Comparison of ENCODE assay signal across 8 cellular contexts in genomic region chr22:40178417-40179409, GRCh38. TPM values are rescaled to one million over a fixed set of nuclear protein-coding genes. Genes with fewer than 3 reads are reported as not detected.
A peak's percentile ranks its signal among the peaks of the same experiment; 100 is the strongest.
DNase-seq lines count a peak whose midpoint lies in the region; ATAC-seq and TF ChIP-seq lines count a peak whose summit lies in the region.

No MANE protein-coding gene starts in this region.

- peak overlapping the region; percentile 87 for H3K27ac Mint-ChIP-seq in stimulated activated naive CD8-positive, alpha-beta T cell treated with anti-CD3 and anti-CD28 coated beads, Interleukin-15, Interleukin-2, amounts not matched to agents 100 ng/mL and 50 ng/mL, for 24 hours

- under 1% methylated on average over 17 of the region's 17 CpGs for WGBS in liver

- no peak for ATAC-seq in HG03457 (IDR thresholded peaks at IDR 0.05; ENCODE audit: unreplicated experiment)

- H3K4me3 ChIP-seq in Karpas-422 (ENCODE audit: low read length) (peak overlapping the region; percentile 78), liver (ENCODE audit: low read depth in 1 of 3, low read length in 3 of 3) (peak overlapping the region; percentile 69 to 94 (median 91))

- H3K9me3 ChIP-seq in Karpas-422 (ENCODE audit: low read length) (no peaks in the 10 kb centered on the region), liver (ENCODE audit: control insufficient read depth in 4 of 4, low read length in 3 of 4) (no peaks in the 10 kb centered on the region)

- peak overlapping the region; percentile 87 for H3K4me3 Mint-ChIP-seq in stimulated activated naive CD8-positive, alpha-beta T cell treated with anti-CD3 and anti-CD28 coated beads, Interleukin-15, Interleukin-2, amounts not matched to agents 100 ng/mL and 50 ng/mL, for 24 hours

- no peaks in the 10 kb centered on the region for H3K9me2 ChIP-seq in Karpas-422 (replicated peaks; ENCODE audit: insufficient read depth, low read length)

- no peak overlapping the region for H2AFZ ChIP-seq in Karpas-422 (ENCODE audit: low read length)

- TF ChIP-seq CTCF in liver (IDR thresholded peaks at IDR 0.05; ENCODE audit: low read depth, low read length, missing input control), result no peak

- DNase-seq in DMS53 (lab: John Stamatoyannopoulos, UW), result peak; percentile 51
- peak; percentile 92 for DNase-seq in Karpas-422
- DNase-seq in T-helper 1 cell, result peak in 3 of 5 donors; percentile 10 to 52 (median 29)
- DNase-seq in dedifferentiated amniotic fluid mesenchymal stem cell (ENCODE audit: extremely low spot score), result peak; percentile 47
- DNase-seq in ecto neural progenitor cell (ENCODE audit: low spot score), result no peak

- H3K27ac ChIP-seq in Karpas-422 (ENCODE audit: low read length) (peak overlapping the region; percentile 98), liver (ENCODE audit: low read depth in 1 of 2, low read length in 2 of 2) (peak overlapping the region; percentile 83 to 93)

- peak overlapping the region; percentile 82 for H3K9ac ChIP-seq in Karpas-422 (ENCODE audit: low read length)
- H3K9ac ChIP-seq in liver (ENCODE audit: low read depth in 1 of 2, low read length in 2 of 2), result peak overlapping the region; percentile 79 to 99

- no peaks in the 10 kb centered on the region for H3K27me3 Mint-ChIP-seq in stimulated activated naive CD8-positive, alpha-beta T cell treated with anti-CD3 and anti-CD28 coated beads, Interleukin-15, Interleukin-2, amounts not matched to agents 100 ng/mL and 50 ng/mL, for 24 hours

- no peaks in the 10 kb centered on the region; the same call in 1 of the 2 replicates for H4K20me1 ChIP-seq in Karpas-422 (ENCODE audit: insufficient read depth, low read depth, low read length)

- H3K4me1 ChIP-seq in Karpas-422 (ENCODE audit: low read length) (peaks cover 49% of the 10 kb centered on the region), liver (ENCODE audit: control insufficient read depth in 4 of 4, insufficient read depth in 4 of 4, low read length in 3 of 4) (peaks cover 16 to 60% (median 49%) of the 10 kb centered on the region in 4 donors)

- H3K36me3 Mint-ChIP-seq in stimulated activated naive CD8-positive, alpha-beta T cell treated with anti-CD3 and anti-CD28 coated beads, Interleukin-15, Interleukin-2, amounts not matched to agents 100 ng/mL and 50 ng/mL, for 24 hours (ENCODE audit: low read depth), result no peaks in the 10 kb centered on the region

- peaks cover 64% of the 10 kb centered on the region for H3K79me2 ChIP-seq in Karpas-422 (ENCODE audit: low read length)

- peak in 1 of 2 donors; percentile 12 for TF ChIP-seq RAD21 in liver (IDR thresholded peaks at IDR 0.05)

- H3K9me3 Mint-ChIP-seq in stimulated activated naive CD8-positive, alpha-beta T cell treated with anti-CD3 and anti-CD28 coated beads, Interleukin-15, Interleukin-2, amounts not matched to agents 100 ng/mL and 50 ng/mL, for 24 hours, result no peaks in the 10 kb centered on the region

- no peaks in the 10 kb centered on the region for H3K27me3 ChIP-seq in Karpas-422 (ENCODE audit: low read length)
- no peaks in the 10 kb centered on the region for H3K27me3 ChIP-seq in liver (ENCODE audit: control insufficient read depth in 4 of 4, insufficient read depth in 4 of 4, low read length in 3 of 4)

- H3K4me2 ChIP-seq in Karpas-422 (ENCODE audit: low read depth, low read length, poor library complexity, severe bottlenecking), result peak overlapping the region; percentile 97

- H3K4me1 Mint-ChIP-seq in stimulated activated naive CD8-positive, alpha-beta T cell treated with anti-CD3 and anti-CD28 coated beads, Interleukin-15, Interleukin-2, amounts not matched to agents 100 ng/mL and 50 ng/mL, for 24 hours (ENCODE audit: low read depth), result peaks cover 74% of the 10 kb centered on the region

- H3K36me3 ChIP-seq in Karpas-422 (ENCODE audit: insufficient read depth, low read length), result no peaks in the 10 kb centered on the region
- H3K36me3 ChIP-seq in liver (ENCODE audit: control insufficient read depth in 4 of 4, insufficient read depth in 3 of 4, low read depth in 1 of 4, low read length in 3 of 4), result no peaks in the 10 kb centered on the region

TF ChIP-seq in liver, 16 proteins besides CTCF, POLR2A, EP300 and RAD21:
- TF ChIP-seq, protein P1, sequence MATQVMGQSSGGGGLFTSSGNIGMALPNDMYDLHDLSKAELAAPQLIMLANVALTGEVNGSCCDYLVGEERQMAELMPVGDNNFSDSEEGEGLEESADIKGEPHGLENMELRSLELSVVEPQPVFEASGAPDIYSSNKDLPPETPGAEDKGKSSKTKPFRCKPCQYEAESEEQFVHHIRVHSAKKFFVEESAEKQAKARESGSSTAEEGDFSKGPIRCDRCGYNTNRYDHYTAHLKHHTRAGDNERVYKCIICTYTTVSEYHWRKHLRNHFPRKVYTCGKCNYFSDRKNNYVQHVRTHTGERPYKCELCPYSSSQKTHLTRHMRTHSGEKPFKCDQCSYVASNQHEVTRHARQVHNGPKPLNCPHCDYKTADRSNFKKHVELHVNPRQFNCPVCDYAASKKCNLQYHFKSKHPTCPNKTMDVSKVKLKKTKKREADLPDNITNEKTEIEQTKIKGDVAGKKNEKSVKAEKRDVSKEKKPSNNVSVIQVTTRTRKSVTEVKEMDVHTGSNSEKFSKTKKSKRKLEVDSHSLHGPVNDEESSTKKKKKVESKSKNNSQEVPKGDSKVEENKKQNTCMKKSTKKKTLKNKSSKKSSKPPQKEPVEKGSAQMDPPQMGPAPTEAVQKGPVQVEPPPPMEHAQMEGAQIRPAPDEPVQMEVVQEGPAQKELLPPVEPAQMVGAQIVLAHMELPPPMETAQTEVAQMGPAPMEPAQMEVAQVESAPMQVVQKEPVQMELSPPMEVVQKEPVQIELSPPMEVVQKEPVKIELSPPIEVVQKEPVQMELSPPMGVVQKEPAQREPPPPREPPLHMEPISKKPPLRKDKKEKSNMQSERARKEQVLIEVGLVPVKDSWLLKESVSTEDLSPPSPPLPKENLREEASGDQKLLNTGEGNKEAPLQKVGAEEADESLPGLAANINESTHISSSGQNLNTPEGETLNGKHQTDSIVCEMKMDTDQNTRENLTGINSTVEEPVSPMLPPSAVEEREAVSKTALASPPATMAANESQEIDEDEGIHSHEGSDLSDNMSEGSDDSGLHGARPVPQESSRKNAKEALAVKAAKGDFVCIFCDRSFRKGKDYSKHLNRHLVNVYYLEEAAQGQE (IDR thresholded peaks at IDR 0.05), result no peak
- TF ChIP-seq HNF4G (IDR thresholded peaks at IDR 0.05) (no peak), NR2F2 (IDR thresholded peaks at IDR 0.05) (no peak), HNF4A (conservative IDR thresholded peaks at IDR 0.05) (no peak), EGR1 (IDR thresholded peaks at IDR 0.05; ENCODE audit: low read depth in 2 of 2) (no peak), TAF1 (conservative IDR thresholded peaks at IDR 0.05) (no peak), YY1 (IDR thresholded peaks at IDR 0.05) (no peak), SP1 (IDR thresholded peaks at IDR 0.05) (no peak), JUND (IDR thresholded peaks at IDR 0.05) (no peak), FOXA1 (IDR thresholded peaks at IDR 0.05) (no peak), ATF3 (IDR thresholded peaks at IDR 0.05) (no peak), ZBTB33 (IDR thresholded peaks at IDR 0.05) (no peak), RXRA (IDR thresholded peaks at IDR 0.05) (no peak), FOXA2 (IDR thresholded peaks at IDR 0.05) (no peak), GABPA (IDR thresholded peaks at IDR 0.05 in 1 of 2, conservative IDR thresholded peaks at IDR 0.05 in 1 of 2) (no peak)
- TF ChIP-seq, protein P2, sequence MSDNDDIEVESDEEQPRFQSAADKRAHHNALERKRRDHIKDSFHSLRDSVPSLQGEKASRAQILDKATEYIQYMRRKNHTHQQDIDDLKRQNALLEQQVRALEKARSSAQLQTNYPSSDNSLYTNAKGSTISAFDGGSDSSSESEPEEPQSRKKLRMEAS (IDR thresholded peaks at IDR 0.05), result no peak

RNA-seq across cellular contexts. Expression of gene TNRC6B, which starts 1.0 kb away (rescaled TPM):
- 32.0 and 41.1 TPM in 2 replicates for total RNA-seq in Karpas-422 (2014; rRNA removed; shearing (Covaris generic); ENCODE audit: low replicate concordance)
- 10 to 100 TPM; 29.9 to 39.1 TPM for total RNA-seq in liver
- 10 to 100 TPM in 1 of 2 donors, 1 to 10 TPM in 1; 4.6 to 22.8 TPM for polyA plus RNA-seq in liver
